ENCODE assay signal across 8 cellular contexts in the genomic region with DNA sequence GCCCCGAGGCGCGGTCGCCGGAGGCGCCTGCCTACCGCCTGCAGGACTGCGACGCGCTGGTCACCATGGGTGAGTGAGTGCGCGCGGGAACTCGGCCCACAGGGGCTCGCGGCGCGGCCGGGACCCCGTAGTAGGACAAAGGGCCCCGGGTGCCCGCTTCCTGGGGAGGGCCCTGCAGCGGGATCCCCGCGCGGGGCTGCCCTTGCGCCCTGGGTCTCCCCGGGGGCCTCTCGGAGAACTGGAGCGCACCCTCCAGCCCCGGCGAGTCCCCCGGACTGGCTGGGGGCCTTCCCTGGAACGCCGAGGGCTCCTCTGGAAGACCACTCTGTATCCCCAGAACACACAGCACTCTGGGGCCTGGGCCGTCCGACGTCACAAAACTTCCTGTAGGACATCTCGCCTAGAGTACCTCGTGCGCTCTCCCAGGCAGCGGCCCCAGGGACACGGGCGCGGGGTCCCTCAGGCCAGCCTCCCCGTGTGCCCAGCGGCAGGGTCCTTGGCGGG.
DNase-seq lines count a peak whose midpoint lies in the region; ATAC-seq and TF ChIP-seq lines count a peak whose summit lies in the region.

No MANE protein-coding gene starts in this region.

- H3K27me3 Mint-ChIP-seq in activated T-cell treated with anti-CD3 and anti-CD28 coated beads, Interleukin-2, amount 50 U/mL, for 4 hours (ENCODE audit: low read depth) = no peaks in the 10 kb centered on the region
- no peaks in the 10 kb centered on the region for H3K27me3 Mint-ChIP-seq in type B pancreatic cell

- H3K4me1 ChIP-seq in OCI-LY1 (ENCODE audit: insufficient read depth, low read length, severe bottlenecking) = peaks cover 45% of the 10 kb centered on the region
- H3K4me1 ChIP-seq in thoracic aorta (ENCODE audit: control insufficient read depth in 1 of 2, low read depth in 2 of 2) = peaks cover 0 to 8% of the 10 kb centered on the region in 2 donors

- peaks cover 34% of the 10 kb centered on the region for H3K4me1 Mint-ChIP-seq in activated T-cell treated with anti-CD3 and anti-CD28 coated beads, Interleukin-2, amount 50 U/mL, for 4 hours (ENCODE audit: low read depth)
- no peaks in the 10 kb centered on the region for H3K4me1 Mint-ChIP-seq in type B pancreatic cell (ENCODE audit: unreplicated experiment)

- no peak for DNase-seq in activated T-cell treated with anti-CD3 and anti-CD28 coated beads, Interleukin-2, amount 50 U/mL, for 4 hours
- no peak for DNase-seq in activated T-cell treated with anti-CD3 and anti-CD28 coated beads, Interleukin-2, amount 50 U/mL, for 48 hours
- DNase-seq in fibroblast of villous mesenchyme (ENCODE audit: low read depth) (peak; percentile 8), thoracic aorta (ENCODE audit: low spot score) (no peak), GM10248 (ENCODE audit: extremely low spot score) (no peak), type B pancreatic cell (ENCODE audit: extremely low spot score, unreplicated experiment) (no peak), hepatic stellate cell (ENCODE audit: low spot score) (no peak)

- no peaks in the 10 kb centered on the region for H4K20me1 ChIP-seq in OCI-LY1 (ENCODE audit: insufficient read depth, low read length)

- no peaks in the 10 kb centered on the region for H3K36me3 ChIP-seq in OCI-LY1 (ENCODE audit: insufficient read depth, low read length)
- no peaks in the 10 kb centered on the region for H3K36me3 ChIP-seq in thoracic aorta

- no peaks in the 10 kb centered on the region for H3F3A ChIP-seq in OCI-LY1 (ENCODE audit: insufficient read depth, low read length)

- peak overlapping the region; percentile 92 for H3K4me2 ChIP-seq in OCI-LY1 (ENCODE audit: low read length)

- POLR2A ChIA-PET in GM10248 (lab: Yijun Ruan, JAX) = no interaction called here

- H3K9me3 ChIP-seq in OCI-LY1 (ENCODE audit: low read length) (no peaks in the 10 kb centered on the region), thoracic aorta (no peaks in the 10 kb centered on the region)

- TF ChIP-seq CTCF in OCI-LY1 (IDR thresholded peaks at IDR 0.05; ENCODE audit: low read length) (no peak), fibroblast of villous mesenchyme (IDR thresholded peaks at IDR 0.05; ENCODE audit: insufficient read depth, low read depth, low read length) (no peak), thoracic aorta (IDR thresholded peaks at IDR 0.05) (no peak), GM10248 (IDR thresholded peaks at IDR 0.05; ENCODE audit: control extremely low read depth, extremely low read depth, low read depth, missing control alignments) (no peak), type B pancreatic cell (conservative IDR thresholded peaks at IDR 0.05) (no peak)

- CTCF ChIA-PET in GM10248 (lab: Yijun Ruan, JAX) = interaction anchor here (1.4 kb wide), 1 partner anchor 9 kb away, joined by 3 read pairs; no protein-coding TSS in a partner anchor

- no peak overlapping the region for H2AFZ ChIP-seq in OCI-LY1 (ENCODE audit: low read length)

- peak overlapping the region; percentile 98 for H3K4me3 Mint-ChIP-seq in activated T-cell treated with anti-CD3 and anti-CD28 coated beads, Interleukin-2, amount 50 U/mL, for 4 hours
- H3K4me3 Mint-ChIP-seq in type B pancreatic cell = no peak overlapping the region

- no peaks in the 10 kb centered on the region for H3K9me2 ChIP-seq in OCI-LY1 (ENCODE audit: low read depth, low read length)

- peak in 1 of 2 donors; percentile 16 for ATAC-seq in activated T-cell treated with anti-CD3 and anti-CD28 coated beads, Interleukin-2, amount 50 U/mL, for 4 hours
- ATAC-seq in thoracic aorta (ENCODE audit: insufficient number of reproducible peaks, low FRiP score, low read depth) = no peak

- H3K4me3 ChIP-seq in OCI-LY1 (ENCODE audit: low read depth, low read length, poor library complexity, severe bottlenecking) = peak overlapping the region; percentile 75
- peak overlapping the region; percentile 64 for H3K4me3 ChIP-seq in fibroblast of villous mesenchyme (ENCODE audit: low read depth, low read length)
- peak overlapping the region; percentile 83 for H3K4me3 ChIP-seq in thoracic aorta

- peak overlapping the region; percentile 77 for H3K9ac ChIP-seq in OCI-LY1 (ENCODE audit: low read length)

- H3K79me2 ChIP-seq in OCI-LY1 (ENCODE audit: insufficient read depth, low read length) = peaks cover 50% of the 10 kb centered on the region

- H3K27ac ChIP-seq in OCI-LY1 (ENCODE audit: low read depth, low read length, poor library complexity, severe bottlenecking) = peak overlapping the region; percentile 59
- H3K27ac ChIP-seq in thoracic aorta = peak overlapping the region; percentile 72 to 85

- H3K27me3 ChIP-seq in OCI-LY1 (ENCODE audit: insufficient read depth, low read length) = no peaks in the 10 kb centered on the region
- H3K27me3 ChIP-seq in thoracic aorta (replicated peaks; ENCODE audit: insufficient read depth) = no peaks in the 10 kb centered on the region

- no peak overlapping the region for H3K27ac Mint-ChIP-seq in type B pancreatic cell

- no peaks in the 10 kb centered on the region for H3K9me3 Mint-ChIP-seq in activated T-cell treated with anti-CD3 and anti-CD28 coated beads, Interleukin-2, amount 50 U/mL, for 4 hours
- H3K9me3 Mint-ChIP-seq in type B pancreatic cell = no peaks in the 10 kb centered on the region

- peaks cover 4% of the 10 kb centered on the region for H3K36me3 Mint-ChIP-seq in activated T-cell treated with anti-CD3 and anti-CD28 coated beads, Interleukin-2, amount 50 U/mL, for 4 hours (ENCODE audit: insufficient read depth)
- H3K36me3 Mint-ChIP-seq in type B pancreatic cell = no peaks in the 10 kb centered on the region
